1 cellular context compared by ENCODE assay signal in the genomic region with DNA sequence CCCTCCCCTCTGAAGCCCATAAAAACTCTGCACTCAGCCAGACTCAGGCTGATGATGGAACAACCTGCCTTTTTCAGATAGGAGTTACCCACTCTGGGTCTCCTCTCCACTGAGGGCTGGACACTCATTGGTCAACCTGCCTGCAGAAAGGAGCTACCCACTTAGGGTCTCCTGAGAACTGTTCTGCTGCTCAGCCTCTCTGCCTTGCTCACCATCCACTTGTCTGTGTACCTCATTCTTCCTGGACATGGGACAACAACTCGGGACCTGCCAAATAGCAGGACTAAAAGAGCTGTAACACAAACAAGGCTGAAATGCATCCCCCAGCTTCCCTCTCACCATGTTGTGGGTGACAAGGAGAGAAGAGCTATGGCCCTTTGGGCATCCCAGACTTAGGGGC.
TF ChIP-seq lines count a peak whose summit lies in the region.

No MANE protein-coding gene starts in this region.

TF ChIP-seq in K562, 482 proteins besides CTCF, POLR2A, EP300 and RAD21:
- TF ChIP-seq ZNF583 (CRISPR knock-in tag; IDR thresholded peaks at IDR 0.05) (no peak), ZFP36 (IDR thresholded peaks at IDR 0.05; ENCODE audit: low read depth, low read length, partially characterized antibody) (peak; percentile 46)
